Comparison of ENCODE assay signal across 24 cellular contexts in the genomic region with DNA sequence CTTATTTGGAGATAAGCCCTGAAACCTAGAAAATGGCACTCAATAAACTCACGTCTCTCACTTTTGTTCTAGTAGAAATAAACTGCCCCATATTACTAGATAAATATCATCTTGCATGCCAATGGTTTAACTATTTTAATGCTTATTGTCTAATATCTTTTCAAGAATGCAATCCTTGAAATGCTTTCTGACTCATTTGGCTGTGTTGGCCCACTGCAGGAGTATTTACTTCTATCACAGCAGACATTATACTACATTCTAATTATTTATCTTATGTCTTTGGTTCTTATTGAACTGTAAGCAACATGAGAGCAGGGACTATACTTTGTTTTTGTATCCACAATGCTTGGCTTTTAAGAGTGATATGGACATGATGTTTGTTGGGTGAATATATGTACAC.
DNase-seq lines count a peak whose midpoint lies in the region; ATAC-seq and TF ChIP-seq lines count a peak whose summit lies in the region.
"Had no signal": no experiment of that assay in that cellular context is flagged by ENCODE, and none has a peak within 500 bp of the region (broad histone marks: within the 10 kb centered on the region; RNA-seq: fewer than 3 reads in every experiment).

No MANE protein-coding gene starts in this region.

- no peaks in the 10 kb centered on the region for H3K9me3 ChIP-seq in CD8-positive, alpha-beta memory T cell (ENCODE audit: low read length)
- H3K9me3 ChIP-seq: BLaER1 had no signal

- no peak for ATAC-seq in GM19467 (IDR thresholded peaks at IDR 0.05; ENCODE audit: unreplicated experiment)
- ATAC-seq: HCT116, PC-3, Right ventricle myocardium inferior had no signal

- H3K4me3 Mint-ChIP-seq in CD8-positive, alpha-beta memory T cell: no peak overlapping the region
- H3K4me3 Mint-ChIP-seq: CD4-positive, CD25-positive, alpha-beta regulatory T cell had no signal

- H3K4me1 ChIP-seq in CD8-positive, alpha-beta memory T cell (ENCODE audit: insufficient read depth, low read length): no peaks in the 10 kb centered on the region
- H3K4me1 ChIP-seq: BLaER1 had no signal

- no peak overlapping the region for H3K27ac ChIP-seq in CD8-positive, alpha-beta memory T cell (ENCODE audit: low read depth, low read length)
- H3K27ac ChIP-seq: BLaER1, HL-60 had no signal

- no peaks in the 10 kb centered on the region for H3K27me3 ChIP-seq in CD8-positive, alpha-beta memory T cell (ENCODE audit: insufficient read depth, low read length, poor library complexity, severe bottlenecking)
- H3K27me3 ChIP-seq: BLaER1 had no signal

- H3K4me3 ChIP-seq in choroid plexus epithelial cell (ENCODE audit: low read depth, low read length): no peak overlapping the region
- H3K4me3 ChIP-seq in CD8-positive, alpha-beta memory T cell (ENCODE audit: low read length): no peak overlapping the region
- H3K4me3 ChIP-seq: BLaER1 had no signal

- no peaks in the 10 kb centered on the region for H3K4me1 Mint-ChIP-seq in CD8-positive, alpha-beta memory T cell
- H3K4me1 Mint-ChIP-seq: CD4-positive, CD25-positive, alpha-beta regulatory T cell had no signal

- no peaks in the 10 kb centered on the region for H3K36me3 Mint-ChIP-seq in CD8-positive, alpha-beta memory T cell
- H3K36me3 Mint-ChIP-seq: CD4-positive, CD25-positive, alpha-beta regulatory T cell had no signal

- POLR2A ChIA-PET in CD8-positive, alpha-beta memory T cell (lab: Charles Lee): no interaction called here

- DNase-seq in EL (peak; percentile 33), NCI-H226 (peak; percentile 22), choroid plexus epithelial cell (ENCODE audit: low read depth) (peak; percentile 44), dermis blood vessel endothelial cell (no peak)
- no peak for DNase-seq in stimulated activated CD8-positive, alpha-beta memory T cell treated with anti-CD3 and anti-CD28 coated beads, Interleukin-4, amount 100 ng/mL, for 48 hours
- DNase-seq in CD8-positive, alpha-beta memory T cell: no peak
- DNase-seq: CD4-positive, CD25-positive, alpha-beta regulatory T cell; GDM1; Karpas-422; NCI-H1105 treated with DMSO at 0.1 percent for 48 hours; NCI-H146; NCI-H1930; NCI-H2107; NCI-H446; NCI-H524 treated with DMSO at 0.1 percent for 48 hours; NCI-H774; NK-92 treated with Interleukin-12 subunit alpha and Interleukin-12 subunit beta, amount 100 ng/mL, for 24 hours; PC-3; T-helper 1 cell had no signal

- CTCF ChIA-PET in CD8-positive, alpha-beta memory T cell (lab: Charles Lee): no interaction called here

- no peaks in the 10 kb centered on the region for H3K36me3 ChIP-seq in CD8-positive, alpha-beta memory T cell (ENCODE audit: insufficient read depth, low read length)
- H3K36me3 ChIP-seq: BLaER1 had no signal

- no peak overlapping the region for H3K27ac Mint-ChIP-seq in CD8-positive, alpha-beta memory T cell
- H3K27ac Mint-ChIP-seq: CD4-positive, CD25-positive, alpha-beta regulatory T cell had no signal

- H3K27me3 Mint-ChIP-seq in CD8-positive, alpha-beta memory T cell: no peaks in the 10 kb centered on the region
- H3K27me3 Mint-ChIP-seq: CD4-positive, CD25-positive, alpha-beta regulatory T cell had no signal

- no peak for TF ChIP-seq CTCF in choroid plexus epithelial cell (conservative IDR thresholded peaks at IDR 0.05; ENCODE audit: low read depth, low read length)

- no peaks in the 10 kb centered on the region for H3K9me3 Mint-ChIP-seq in CD8-positive, alpha-beta memory T cell
- H3K9me3 Mint-ChIP-seq: CD4-positive, CD25-positive, alpha-beta regulatory T cell had no signal

Comparison
In these comparisons a context has a peak if more than half of its experiments do, and no peak if none do; other contexts are left out.
1. DNase-seq: peak in EL (single experiment), NCI-H226 (single experiment) and choroid plexus epithelial cell (single experiment); none in stimulated activated CD8-positive, alpha-beta memory T cell treated with anti-CD3 and anti-CD28 coated beads, Interleukin-4, amount 100 ng/mL, for 48 hours (single experiment), dermis blood vessel endothelial cell (single experiment) and CD8-positive, alpha-beta memory T cell (0 of 5).